In the genomic region with DNA sequence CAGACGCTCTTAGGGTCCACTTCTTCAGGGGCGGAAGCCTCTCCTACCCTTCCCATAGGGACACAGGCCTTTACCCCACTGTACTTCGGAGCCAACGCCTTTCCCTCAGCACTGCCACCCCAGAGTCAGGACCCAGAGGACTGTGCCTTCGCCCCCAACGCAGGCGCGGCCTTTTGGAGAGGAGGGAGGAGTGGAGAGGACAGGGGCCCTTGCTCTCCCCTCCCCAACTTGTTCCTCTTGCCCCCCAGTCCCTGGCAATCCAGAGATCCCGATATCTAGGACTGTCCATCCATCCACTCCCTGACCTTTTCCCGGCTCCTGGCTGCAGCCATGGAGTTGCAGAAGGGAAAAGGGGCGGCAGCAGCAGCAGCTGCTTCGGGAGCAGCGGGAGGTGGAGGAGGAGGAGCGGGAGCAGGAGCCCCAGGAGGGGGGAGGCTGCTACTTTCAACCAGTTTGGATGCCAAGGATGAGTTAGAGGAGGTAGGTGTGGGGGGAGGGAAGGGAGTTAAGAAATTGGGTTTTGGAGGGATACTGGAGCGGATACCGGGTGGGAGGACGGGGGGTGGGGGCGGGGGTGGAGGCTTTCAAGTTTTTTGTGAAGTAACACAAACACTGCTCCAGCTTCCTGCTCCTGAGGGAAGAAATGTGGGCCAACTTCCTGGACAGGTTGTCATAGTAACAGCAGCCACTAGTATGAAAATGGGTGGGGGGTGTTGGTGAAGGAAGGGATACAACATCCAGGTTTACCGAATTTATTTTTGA, we compare ENCODE assay signal across 8 cellular contexts. TPM values are rescaled to one million over a fixed set of nuclear protein-coding genes. Genes with fewer than 3 reads are reported as not detected.
DNase-seq lines count a peak whose midpoint lies in the region; ATAC-seq and TF ChIP-seq lines count a peak whose summit lies in the region.

No MANE protein-coding gene starts in this region.

- DNase-seq in EH (ENCODE audit: low read depth) (peak; percentile 65), M059J (ENCODE audit: low read depth) (peak; percentile 61)
- DNase-seq in stimulated activated CD4-positive, alpha-beta T cell treated with anti-CD3 and anti-CD28 coated beads, Interleukin-4, amount 100 ng/mL, for 4 hours: peak; percentile 24 to 34

- H3K4me3 ChIP-seq in liver (ENCODE audit: low read depth in 1 of 3, low read length in 3 of 3): peak overlapping the region; percentile 80 to 94 (median 88)

- H3K4me1 ChIP-seq in liver (ENCODE audit: control insufficient read depth in 4 of 4, insufficient read depth in 4 of 4, low read length in 3 of 4): peaks cover 2 to 29% (median 24%) of the 10 kb centered on the region in 4 donors

- no peaks in the 10 kb centered on the region for H3K27me3 ChIP-seq in liver (ENCODE audit: control insufficient read depth in 4 of 4, insufficient read depth in 4 of 4, low read length in 3 of 4)

- peak overlapping the region; percentile 98 for H3K27ac ChIP-seq in VCaP
- peak overlapping the region; percentile 98 for H3K27ac ChIP-seq in cingulate gyrus (ENCODE audit: low read depth, low read length)
- peak overlapping the region; percentile 89 to 97 for H3K27ac ChIP-seq in liver (ENCODE audit: low read depth in 1 of 2, low read length in 2 of 2)

- H3K36me3 ChIP-seq in liver (ENCODE audit: control insufficient read depth in 4 of 4, insufficient read depth in 3 of 4, low read depth in 1 of 4, low read length in 3 of 4): peaks cover 0 to 2% (median 0%) of the 10 kb centered on the region in 4 donors

- TF ChIP-seq CTCF in VCaP (conservative IDR thresholded peaks at IDR 0.05) (no peak), liver (IDR thresholded peaks at IDR 0.05; ENCODE audit: low read depth, low read length, missing input control) (no peak)

- ATAC-seq in HG02798 (IDR thresholded peaks at IDR 0.05; ENCODE audit: poor library complexity, unreplicated experiment) (no peak), GM19397 (IDR thresholded peaks at IDR 0.05; ENCODE audit: unreplicated experiment) (no peak)

- peak overlapping the region; percentile 91 to 95 for H3K9ac ChIP-seq in liver (ENCODE audit: low read depth in 1 of 2, low read length in 2 of 2)

- H3K9me3 ChIP-seq in liver (ENCODE audit: control insufficient read depth in 4 of 4, low read length in 3 of 4): no peaks in the 10 kb centered on the region

- no peak for TF ChIP-seq RAD21 in liver (IDR thresholded peaks at IDR 0.05)

- under 1% methylated on average over 19 of the region's 19 CpGs for WGBS in liver

TF ChIP-seq in liver, 16 proteins besides CTCF, POLR2A, EP300 and RAD21:
- TF ChIP-seq HNF4G (IDR thresholded peaks at IDR 0.05) (no peak), TAF1 (conservative IDR thresholded peaks at IDR 0.05) (peak; percentile 38)

RNA-seq across cellular contexts. Expression of a gene that starts 0.6 kb away (rescaled TPM):
- 21.4 and 37.0 TPM in 2 replicates for total RNA-seq in M059J (2014; rRNA removed; shearing (Covaris generic))
- 10 to 100 TPM; 16.4 to 26.0 TPM for total RNA-seq in liver
- polyA plus RNA-seq in liver: 10 to 100 TPM in 1 of 2 donors, 1 to 10 TPM in 1; 9.0 to 13.9 TPM

RNA-seq across cellular contexts. Expression of a gene that starts 46.7 kb away (rescaled TPM):
- 1.2 and 3.7 TPM in 2 replicates for total RNA-seq in M059J (2014; rRNA removed; shearing (Covaris generic))
- 10 to 100 TPM; 18.1 to 29.1 TPM for total RNA-seq in liver
- 10 to 100 TPM; 27.2 to 47.4 TPM for polyA plus RNA-seq in liver

RNA-seq across cellular contexts. Expression of a gene that starts 50.0 kb away (rescaled TPM):
- total RNA-seq in M059J (2014; rRNA removed; shearing (Covaris generic)): not detected in 2 replicates
- 10 to 100 TPM in 1 of 2 donors, 1 to 10 TPM in 1; 4.7 to 15.8 TPM for total RNA-seq in liver
- polyA plus RNA-seq in liver: 10 to 100 TPM in 1 of 2 donors, 1 to 10 TPM in 1; 2.8 to 12.6 TPM

RNA-seq across cellular contexts. Expression of a gene that starts 57.7 kb away (rescaled TPM):
- total RNA-seq in M059J (2014; rRNA removed; shearing (Covaris generic)): 278 and 330 TPM in 2 replicates
- total RNA-seq in liver: 10 to 100 TPM; 50.7 to 84.2 TPM
- 10 to 100 TPM; 28.7 to 52.3 TPM for polyA plus RNA-seq in liver
